Comparison of ENCODE assay signal across 7 cellular contexts in genomic region chr2:97230848-97231585, GRCh38.
DNase-seq lines count a peak whose midpoint lies in the region; FAIRE-seq and TF ChIP-seq lines count a peak whose summit lies in the region.
"Not testable (repeated sequence)": the region's sequence is repeated elsewhere in the genome, so short reads cannot be mapped to it uniquely, and the experiment has no call there.

No MANE protein-coding gene starts in this region.

- not testable (repeated sequence) for H3K4me3 ChIP-seq in kidney (ENCODE audit: low read length in 2 of 2); spleen

- not testable (repeated sequence) for H3K4me1 ChIP-seq in kidney (ENCODE audit: control insufficient read depth in 1 of 2, insufficient read depth in 1 of 2, low read depth in 1 of 2, low read length in 2 of 2); spleen

- H3K9me3 Mint-ChIP-seq in CD14-positive monocyte = peaks cover 5 to 30% (median 15%) of the 10 kb centered on the region in 7 donors

- not testable (repeated sequence) for H3K27me3 ChIP-seq in spleen (replicated peaks in 1 of 7)

- not testable (repeated sequence) for H3K9ac ChIP-seq in kidney (ENCODE audit: low read length in 2 of 2)

- H3K9me3 ChIP-seq in kidney (ENCODE audit: control insufficient read depth in 1 of 2, low read length in 2 of 2) = not testable (repeated sequence)
- peaks cover 0 to 16% (median 0%) of the 10 kb centered on the region in 8 donors for H3K9me3 ChIP-seq in spleen

- peak; percentile 28 for DNase-seq in CD14-positive monocyte (ENCODE audit: low spot score)
- not testable (repeated sequence) for DNase-seq in RWPE1 (ENCODE audit: low spot score)
- DNase-seq in activated effector memory CD4-positive, alpha-beta T cell treated with anti-CD3 and anti-CD28 coated beads, Interleukin-2, amount 50 U/mL, for 16 hours = peak; percentile 24
- peak; percentile 59 for DNase-seq in cardiac septum (ENCODE audit: low spot score)
- DNase-seq in kidney = peak; percentile 45
- peak; percentile 62 for DNase-seq in mesenteric fat pad (ENCODE audit: low spot score)
- DNase-seq in spleen = peak; percentile 7

- not testable (repeated sequence) for H3K4me1 Mint-ChIP-seq in CD14-positive monocyte

- 94 to 99% (median 97%) methylated on average over 7 to 10 of the region's 10 CpGs for WGBS in spleen, 5 donors

- H3K27ac ChIP-seq in RWPE1 = peak overlapping the region; percentile 34
- not testable (repeated sequence) for H3K27ac ChIP-seq in kidney (ENCODE audit: low read depth in 2 of 2, low read length in 2 of 2); spleen

- CTCF ChIA-PET in RWPE1 (lab: Yijun Ruan, JAX) = not testable (repeated sequence)

- peaks cover 26 to 41% of the 10 kb centered on the region in 2 donors for H3K36me3 Mint-ChIP-seq in CD14-positive monocyte

- TF ChIP-seq POLR2A in spleen (IDR thresholded peaks at IDR 0.05) = not testable (repeated sequence)

- H3K27ac Mint-ChIP-seq in CD14-positive monocyte = peak overlapping the region in 1 of 7 donors; percentile 30

- POLR2A ChIA-PET in RWPE1 (lab: Yijun Ruan, JAX; ENCODE audit: low non-redundant PET) = not testable (repeated sequence)

- FAIRE-seq in kidney (lab: Jason Lieb, UNC) = not testable (repeated sequence)

- TF ChIP-seq CTCF in CD14-positive monocyte (IDR thresholded peaks at IDR 0.05); RWPE1 (conservative IDR thresholded peaks at IDR 0.05; ENCODE audit: low read depth); kidney (IDR thresholded peaks at IDR 0.05; ENCODE audit: borderline replicate concordance, extremely low read depth, insufficient read depth); spleen (IDR thresholded peaks at IDR 0.05 in 8 of 11, conservative IDR thresholded peaks at IDR 0.05 in 3 of 11): not testable (repeated sequence)

- not testable (repeated sequence) for H3K36me3 ChIP-seq in kidney (ENCODE audit: control insufficient read depth in 1 of 2, insufficient read depth in 2 of 2, low read length in 2 of 2)
- H3K36me3 ChIP-seq in spleen = peaks cover 0 to 43% (median 4%) of the 10 kb centered on the region in 6 donors

- intact Hi-C loops in CD14-positive monocyte (cut with micrococcal nuclease); cardiac septum (cut with DNase I); kidney (cut with DNase I); spleen (cut with DNase I; ENCODE audit: low total_unique reads): not testable (repeated sequence)

- H3K27me3 Mint-ChIP-seq in CD14-positive monocyte (ENCODE audit: low read depth in 3 of 3) = not testable (repeated sequence)

- not testable (repeated sequence) for H3K4me3 Mint-ChIP-seq in CD14-positive monocyte
